13 cellular contexts compared by ENCODE assay signal in the genomic region with DNA sequence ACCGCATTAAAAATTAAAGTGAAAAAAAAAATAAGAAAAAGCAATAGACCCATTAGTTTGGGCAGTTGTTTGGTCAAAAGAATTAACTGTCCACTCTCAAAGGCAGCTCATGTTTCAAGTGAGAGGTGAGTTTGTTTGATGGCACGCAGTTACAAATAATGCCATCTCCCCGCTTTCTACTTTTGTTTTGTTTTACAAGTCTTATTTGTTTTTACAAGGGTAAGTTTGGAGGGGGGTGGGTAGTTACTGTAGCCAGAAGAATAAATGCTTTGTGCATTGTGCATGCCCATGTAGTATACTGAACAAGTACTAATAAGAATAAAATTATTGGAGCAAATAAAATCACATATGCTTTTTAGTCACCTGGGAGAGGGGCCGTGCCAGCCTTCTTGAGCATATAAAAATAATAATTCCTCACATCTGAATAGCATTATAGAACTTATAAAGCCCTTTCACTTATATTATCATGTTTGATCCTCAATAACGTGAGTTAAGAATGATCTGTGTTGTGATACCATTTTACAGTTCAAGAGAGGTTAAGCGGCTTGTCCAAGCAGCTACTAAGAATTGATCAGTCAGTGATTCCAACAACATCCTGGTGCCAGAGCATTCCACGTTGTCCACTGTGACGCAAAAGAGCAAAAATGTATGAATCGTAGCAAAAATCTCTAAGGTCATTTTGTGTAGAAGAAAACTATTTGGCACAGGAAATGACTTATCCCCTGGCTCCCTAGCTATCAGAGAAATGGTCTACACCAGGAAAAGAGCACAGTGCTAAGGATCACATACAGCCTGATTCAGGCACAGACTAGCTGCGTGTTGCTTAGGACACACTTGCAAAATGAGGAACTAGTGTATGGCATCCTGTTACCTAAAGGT. TPM values are rescaled to one million over a fixed set of nuclear protein-coding genes. Genes with fewer than 3 reads are reported as not detected.
DNase-seq lines count a peak whose midpoint lies in the region; ATAC-seq and TF ChIP-seq lines count a peak whose summit lies in the region.
"Had no signal": no experiment of that assay in that cellular context is flagged by ENCODE, and none has a peak within 500 bp of the region (broad histone marks: within the 10 kb centered on the region; RNA-seq: fewer than 3 reads in every experiment).

No MANE protein-coding gene starts in this region.

- peaks cover 26% of the 10 kb centered on the region for H3K36me3 Mint-ChIP-seq in HFFc6 (ENCODE audit: low read depth)

- no peak overlapping the region for H3K4me3 ChIP-seq in fibroblast of the aortic adventitia (ENCODE audit: low read depth, low read length)
- H3K4me3 ChIP-seq: left lung, skin epidermis, thyroid gland had no signal

- peak overlapping the region; percentile 93 for H3K27ac Mint-ChIP-seq in HFFc6

- H3K9me3 Mint-ChIP-seq in HFFc6: peaks cover 9% of the 10 kb centered on the region

- ATAC-seq in GM21526 (IDR thresholded peaks at IDR 0.05; ENCODE audit: low FRiP score, unreplicated experiment) (no peak), GM21723 (IDR thresholded peaks at IDR 0.05; ENCODE audit: unreplicated experiment) (no peak)
- ATAC-seq: left lung had no signal

- H3K4me3 Mint-ChIP-seq in HFFc6: peak overlapping the region; percentile 71

- peaks cover 60% of the 10 kb centered on the region for H3K4me1 Mint-ChIP-seq in HFFc6 (ENCODE audit: low read depth)

- no peak for TF ChIP-seq CTCF in HFFc6 (IDR thresholded peaks at IDR 0.05)
- no peak for TF ChIP-seq CTCF in fibroblast of the aortic adventitia (IDR thresholded peaks at IDR 0.05; ENCODE audit: insufficient read depth, low read length)

- DNase-seq in HFFc6 (peak; percentile 93), T1000 (lab: John Stamatoyannopoulos, UW) (peak; percentile 28), fibroblast of the aortic adventitia (ENCODE audit: low read depth) (peak; percentile 93), stromal cell of bone marrow (ENCODE audit: low read depth) (peak; percentile 55), DMS 273 treated with DMSO at 0.1 percent for 48 hours (lab: John Stamatoyannopoulos, UW) (no peak)
- DNase-seq: left lung, NCI-H1105, NCI-H446, RPMI8226, thyroid gland had no signal

- no peaks in the 10 kb centered on the region for H3K27me3 Mint-ChIP-seq in HFFc6 (ENCODE audit: insufficient read depth)

RNA-seq across cellular contexts. Expression of gene ANKFN1, which starts 32.9 kb away (rescaled TPM):
- under 1 TPM; 0.07 to 0.81 (median 0.45) TPM for total RNA-seq in HFFc6 (2021; fragmentation: NEBNext Ultra II Directional; extraction: Animal tissue kit (Norgen Biotek cat#: 25700))
- not detected in 2 replicates for total RNA-seq in fibroblast of the aortic adventitia (ENCODE audit: low replicate concordance)
